In genomic region chr6:4913705-4914411, GRCh38 we compare ENCODE assay signal across 11 cellular contexts.
A peak's percentile ranks its signal among the peaks of the same experiment; 100 is the strongest.
DNase-seq lines count a peak whose midpoint lies in the region; ATAC-seq and TF ChIP-seq lines count a peak whose summit lies in the region.
"Had no signal": no experiment of that assay in that cellular context is flagged by ENCODE, and none has a peak within 500 bp of the region (broad histone marks: within the 10 kb centered on the region; RNA-seq: fewer than 3 reads in every experiment).

No MANE protein-coding gene starts in this region.

- no peaks in the 10 kb centered on the region for H3K27me3 ChIP-seq in foreskin keratinocyte
- H3K27me3 ChIP-seq: MG63 had no signal

- intact Hi-C loops in activated T-helper 2 cell treated with anti-CD3 and anti-CD28 coated beads, Interferon-gamma antibody, Interleukin-2, Interleukin-4, amounts not matched to agents 10 μg/mL and 5 μg/mL and 100 μg/mL, durations not matched to agents 14 hours and 24 hours and 36 hours (cut with micrococcal nuclease) = no loop called here

- peaks cover 18% of the 10 kb centered on the region for H3K4me1 Mint-ChIP-seq in activated T-helper 2 cell treated with anti-CD3 and anti-CD28 coated beads, Interferon-gamma antibody, Interleukin-2, Interleukin-4, amounts not matched to agents 10 μg/mL and 5 μg/mL and 100 μg/mL, durations not matched to agents 14 hours and 24 hours and 36 hours (ENCODE audit: low read depth)
- H3K4me1 Mint-ChIP-seq in progenitor cell of endocrine pancreas (ENCODE audit: low read depth) = peaks cover 37% of the 10 kb centered on the region

- H3K36me3 Mint-ChIP-seq in activated T-helper 2 cell treated with anti-CD3 and anti-CD28 coated beads, Interferon-gamma antibody, Interleukin-2, Interleukin-4, amounts not matched to agents 10 μg/mL and 5 μg/mL and 100 μg/mL, durations not matched to agents 14 hours and 24 hours and 36 hours (ENCODE audit: low read depth) = peaks cover 1% of the 10 kb centered on the region
- peaks cover 8% of the 10 kb centered on the region for H3K36me3 Mint-ChIP-seq in progenitor cell of endocrine pancreas (ENCODE audit: insufficient read depth)
- H3K36me3 Mint-ChIP-seq in activated naive CD4-positive, alpha-beta T cell treated with anti-CD3 and anti-CD28 coated beads, Interleukin-2, amount 50 U/mL, for 72 hours = peaks cover 0 to 2% of the 10 kb centered on the region in 2 donors

- no peaks in the 10 kb centered on the region for H3K27me3 Mint-ChIP-seq in activated T-helper 2 cell treated with anti-CD3 and anti-CD28 coated beads, Interferon-gamma antibody, Interleukin-2, Interleukin-4, amounts not matched to agents 10 μg/mL and 5 μg/mL and 100 μg/mL, durations not matched to agents 14 hours and 24 hours and 36 hours (ENCODE audit: low read depth)
- H3K27me3 Mint-ChIP-seq in progenitor cell of endocrine pancreas = no peaks in the 10 kb centered on the region
- H3K27me3 Mint-ChIP-seq: CD4-positive, alpha-beta T cell had no signal

- peak; percentile 28 for ATAC-seq in foreskin keratinocyte
- ATAC-seq in activated naive CD4-positive, alpha-beta T cell treated with anti-CD3 and anti-CD28 coated beads, Interleukin-2, amount 50 U/mL, for 72 hours = no peak

- no peak overlapping the region for H3K27ac ChIP-seq in foreskin keratinocyte

- TF ChIP-seq CTCF in foreskin keratinocyte (conservative IDR thresholded peaks at IDR 0.05) = no peak
- no peak for TF ChIP-seq CTCF in progenitor cell of endocrine pancreas (IDR thresholded peaks at IDR 0.05; ENCODE audit: unreplicated experiment)

- DNase-seq in HPDE6-E6E7 (ENCODE audit: extremely low spot score) (peak; percentile 63), foreskin keratinocyte (peak; percentile 13 to 44), progenitor cell of endocrine pancreas (ENCODE audit: low spot score, unreplicated experiment) (no peak), germinal center (ENCODE audit: low spot score) (no peak), NCI-H82 (lab: John Stamatoyannopoulos, UW) (no peak)
- no peak for DNase-seq in activated T-helper 2 cell treated with anti-CD3 and anti-CD28 coated beads, Interferon-gamma antibody, Interleukin-2, Interleukin-4, amounts not matched to agents 10 μg/mL and 5 μg/mL and 100 μg/mL, durations not matched to agents 14 hours and 24 hours and 36 hours (ENCODE audit: low spot score)
- no peak for DNase-seq in stimulated activated CD4-positive, alpha-beta T cell treated with anti-CD3 and anti-CD28 coated beads, Interleukin-12 subunit alpha, Interleukin-12 subunit beta, amount 100 ng/mL, for 4 hours
- DNase-seq in activated naive CD4-positive, alpha-beta T cell treated with anti-CD3 and anti-CD28 coated beads, Interleukin-2, amount 50 U/mL, for 72 hours (ENCODE audit: low spot score in 2 of 2) = no peak
- DNase-seq: CD4-positive, alpha-beta T cell; MG63; NCI-H226 had no signal

- H3K27ac Mint-ChIP-seq in activated T-helper 2 cell treated with anti-CD3 and anti-CD28 coated beads, Interferon-gamma antibody, Interleukin-2, Interleukin-4, amounts not matched to agents 10 μg/mL and 5 μg/mL and 100 μg/mL, durations not matched to agents 14 hours and 24 hours and 36 hours = peak overlapping the region; percentile 8
- H3K27ac Mint-ChIP-seq in progenitor cell of endocrine pancreas = peak overlapping the region; percentile 87
- H3K27ac Mint-ChIP-seq in activated naive CD4-positive, alpha-beta T cell treated with anti-CD3 and anti-CD28 coated beads, Interleukin-2, amount 50 U/mL, for 72 hours = no peak overlapping the region
- H3K27ac Mint-ChIP-seq: CD4-positive, alpha-beta T cell had no signal

- no peak overlapping the region for H3K4me3 Mint-ChIP-seq in activated T-helper 2 cell treated with anti-CD3 and anti-CD28 coated beads, Interferon-gamma antibody, Interleukin-2, Interleukin-4, amounts not matched to agents 10 μg/mL and 5 μg/mL and 100 μg/mL, durations not matched to agents 14 hours and 24 hours and 36 hours (ENCODE audit: low read depth)
- no peak overlapping the region for H3K4me3 Mint-ChIP-seq in progenitor cell of endocrine pancreas (ENCODE audit: low read depth)
- H3K4me3 Mint-ChIP-seq: CD4-positive, alpha-beta T cell had no signal

- H3K9me3 Mint-ChIP-seq in activated T-helper 2 cell treated with anti-CD3 and anti-CD28 coated beads, Interferon-gamma antibody, Interleukin-2, Interleukin-4, amounts not matched to agents 10 μg/mL and 5 μg/mL and 100 μg/mL, durations not matched to agents 14 hours and 24 hours and 36 hours = no peaks in the 10 kb centered on the region
- no peaks in the 10 kb centered on the region for H3K9me3 Mint-ChIP-seq in progenitor cell of endocrine pancreas (ENCODE audit: low read depth)
- no peaks in the 10 kb centered on the region for H3K9me3 Mint-ChIP-seq in activated naive CD4-positive, alpha-beta T cell treated with anti-CD3 and anti-CD28 coated beads, Interleukin-2, amount 50 U/mL, for 72 hours
- H3K9me3 Mint-ChIP-seq: CD4-positive, alpha-beta T cell had no signal

- peaks cover 5% of the 10 kb centered on the region for H3K4me1 ChIP-seq in foreskin keratinocyte

Comparison
In these comparisons a context has a peak if more than half of its experiments do, and no peak if none do; other contexts are left out.
1. DNase-seq: peak in HPDE6-E6E7 (single experiment) and foreskin keratinocyte (2 of 2); none in activated T-helper 2 cell treated with anti-CD3 and anti-CD28 coated beads, Interferon-gamma antibody, Interleukin-2, Interleukin-4, amounts not matched to agents 10 μg/mL and 5 μg/mL and 100 μg/mL, durations not matched to agents 14 hours and 24 hours and 36 hours (single experiment), progenitor cell of endocrine pancreas (single experiment), germinal center (single experiment), stimulated activated CD4-positive, alpha-beta T cell treated with anti-CD3 and anti-CD28 coated beads, Interleukin-12 subunit alpha, Interleukin-12 subunit beta, amount 100 ng/mL, for 4 hours (single experiment), NCI-H82 (single experiment) and activated naive CD4-positive, alpha-beta T cell treated with anti-CD3 and anti-CD28 coated beads, Interleukin-2, amount 50 U/mL, for 72 hours (0 of 2).
2. H3K27ac Mint-ChIP-seq: peak in activated T-helper 2 cell treated with anti-CD3 and anti-CD28 coated beads, Interferon-gamma antibody, Interleukin-2, Interleukin-4, amounts not matched to agents 10 μg/mL and 5 μg/mL and 100 μg/mL, durations not matched to agents 14 hours and 24 hours and 36 hours (single experiment) and progenitor cell of endocrine pancreas (single experiment); none in activated naive CD4-positive, alpha-beta T cell treated with anti-CD3 and anti-CD28 coated beads, Interleukin-2, amount 50 U/mL, for 72 hours (0 of 2).